Comparison of ENCODE assay signal across 29 cellular contexts in the genomic region with DNA sequence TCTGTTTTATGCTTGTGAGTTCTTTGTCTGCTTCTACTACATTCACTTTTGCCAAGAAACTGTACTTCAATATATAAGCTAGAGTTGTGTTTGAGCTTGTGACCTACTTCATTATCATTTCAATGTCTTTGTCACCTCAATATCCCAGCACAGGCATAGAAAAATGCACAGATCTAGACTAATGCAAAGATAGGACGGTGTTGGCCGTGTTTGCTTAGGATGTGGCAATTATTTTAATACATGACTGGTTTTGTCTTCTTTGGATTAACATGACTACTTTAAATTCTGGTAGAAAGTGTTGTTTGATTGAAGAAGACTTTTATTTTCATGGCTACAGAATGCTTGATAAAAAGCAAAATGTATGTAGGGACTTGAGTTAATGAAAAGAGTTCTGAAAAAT.
"Had no signal": no experiment of that assay in that cellular context is flagged by ENCODE, and none has a peak within 500 bp of the region (broad histone marks: within the 10 kb centered on the region; RNA-seq: fewer than 3 reads in every experiment).

No MANE protein-coding gene starts in this region.

- ATAC-seq: activated CD8-positive, alpha-beta memory T cell treated with anti-CD3 and anti-CD28 coated beads, Interleukin-2, amount 10 ng/mL, durations not matched to agents 7 days and 5 days had no signal

- H3K27ac ChIP-seq: cardiac muscle cell, WERI-Rb-1 had no signal

- H3K36me3 Mint-ChIP-seq: activated CD8-positive, alpha-beta memory T cell treated with anti-CD3 and anti-CD28 coated beads, Interleukin-2, amount 10 ng/mL, durations not matched to agents 7 days and 5 days; activated naive CD4-positive, alpha-beta T cell treated with anti-CD3 and anti-CD28 coated beads, Interleukin-2, amount 10 ng/mL, durations not matched to agents 7 days and 5 days; activated naive CD8-positive, alpha-beta T cell treated with anti-CD3 and anti-CD28 coated beads for 36 hours had no signal

- H3K4me3 Mint-ChIP-seq: activated CD4-positive, alpha-beta memory T cell treated with anti-CD3 and anti-CD28 coated beads, Interleukin-2, amount 10 ng/mL, durations not matched to agents 7 days and 5 days; activated CD8-positive, alpha-beta memory T cell treated with anti-CD3 and anti-CD28 coated beads, Interleukin-2, amount 10 ng/mL, durations not matched to agents 7 days and 5 days; activated naive CD4-positive, alpha-beta T cell treated with anti-CD3 and anti-CD28 coated beads, Interleukin-2, amount 10 ng/mL, durations not matched to agents 7 days and 5 days; activated naive CD8-positive, alpha-beta T cell treated with anti-CD3 and anti-CD28 coated beads for 36 hours had no signal

- H3K36me3 ChIP-seq: cardiac muscle cell, WERI-Rb-1 had no signal

- H3K9me3 Mint-ChIP-seq: activated CD4-positive, alpha-beta memory T cell treated with anti-CD3 and anti-CD28 coated beads, Interleukin-2, amount 10 ng/mL, durations not matched to agents 7 days and 5 days; activated naive CD4-positive, alpha-beta T cell treated with anti-CD3 and anti-CD28 coated beads, Interleukin-2, amount 10 ng/mL, durations not matched to agents 7 days and 5 days; activated naive CD8-positive, alpha-beta T cell treated with anti-CD3 and anti-CD28 coated beads for 36 hours had no signal

- H3K27me3 Mint-ChIP-seq: activated CD8-positive, alpha-beta memory T cell treated with anti-CD3 and anti-CD28 coated beads, Interleukin-2, amount 10 ng/mL, durations not matched to agents 7 days and 5 days; activated naive CD4-positive, alpha-beta T cell treated with anti-CD3 and anti-CD28 coated beads, Interleukin-2, amount 10 ng/mL, durations not matched to agents 7 days and 5 days had no signal

- H3K4me1 Mint-ChIP-seq: activated CD4-positive, alpha-beta memory T cell treated with anti-CD3 and anti-CD28 coated beads, Interleukin-2, amount 10 ng/mL, durations not matched to agents 7 days and 5 days; activated CD8-positive, alpha-beta memory T cell treated with anti-CD3 and anti-CD28 coated beads, Interleukin-2, amount 10 ng/mL, durations not matched to agents 7 days and 5 days; activated naive CD4-positive, alpha-beta T cell treated with anti-CD3 and anti-CD28 coated beads, Interleukin-2, amount 10 ng/mL, durations not matched to agents 7 days and 5 days; activated naive CD8-positive, alpha-beta T cell treated with anti-CD3 and anti-CD28 coated beads for 36 hours had no signal

- H3K27me3 ChIP-seq: cardiac muscle cell had no signal

- H3K27ac Mint-ChIP-seq: activated CD4-positive, alpha-beta memory T cell treated with anti-CD3 and anti-CD28 coated beads, Interleukin-2, amount 10 ng/mL, durations not matched to agents 7 days and 5 days; activated CD8-positive, alpha-beta memory T cell treated with anti-CD3 and anti-CD28 coated beads, Interleukin-2, amount 10 ng/mL, durations not matched to agents 7 days and 5 days; activated naive CD4-positive, alpha-beta T cell treated with anti-CD3 and anti-CD28 coated beads, Interleukin-2, amount 10 ng/mL, durations not matched to agents 7 days and 5 days; activated naive CD8-positive, alpha-beta T cell treated with anti-CD3 and anti-CD28 coated beads for 36 hours had no signal

- H3K4me3 ChIP-seq: cardiac muscle cell had no signal

- DNase-seq: activated CD4-positive, alpha-beta memory T cell treated with anti-CD3 and anti-CD28 coated beads, Interleukin-2, amount 10 ng/mL, durations not matched to agents 7 days and 5 days; activated CD4-positive, alpha-beta T cell treated with anti-CD3 and anti-CD28 coated beads for 1 hour; activated CD4-positive, alpha-beta T cell treated with anti-CD3 and anti-CD28 coated beads for 48 hours; activated CD4-positive, CD25-positive, alpha-beta regulatory T cell; activated CD8-positive, alpha-beta memory T cell treated with anti-CD3 and anti-CD28 coated beads for 24 hours; activated CD8-positive, alpha-beta memory T cell treated with anti-CD3 and anti-CD28 coated beads, Interleukin-2, amount 10 ng/mL, durations not matched to agents 7 days and 5 days; activated CD8-positive, alpha-beta memory T cell treated with anti-CD3 and anti-CD28 coated beads, Interleukin-2, amount 50 U/mL, for 48 hours; activated effector memory CD4-positive, alpha-beta T cell treated with Interleukin-2 at 50 U/mL for 16 hours; activated naive CD4-positive, alpha-beta T cell treated with anti-CD3 and anti-CD28 coated beads, Interleukin-2, amount 10 ng/mL, durations not matched to agents 7 days and 5 days; activated naive CD8-positive, alpha-beta T cell treated with anti-CD3 and anti-CD28 coated beads for 36 hours; activated T-cell treated with anti-CD3 and anti-CD28 coated beads, Interleukin-2, amount 50 U/mL, for 48 hours; amniotic stem cell; aorta; KG1; NCI-H1092 treated with DMSO at 0.1 percent for 48 hours; NCI-H1417; NCI-H146; NCI-H187; NCI-H2029 treated with DMSO at 0.1 percent for 48 hours; NCI-H2107; NCI-H2171; NCI-H510A; NCI-H526; NCI-H748 treated with DMSO at 0.1 percent for 48 hours; NK-92 treated with Interleukin-12 subunit alpha and Interleukin-12 subunit beta, amount 100 ng/mL, for 24 hours; Right ventricle myocardium superior; T1000; WERI-Rb-1 had no signal
